In the genomic region with DNA sequence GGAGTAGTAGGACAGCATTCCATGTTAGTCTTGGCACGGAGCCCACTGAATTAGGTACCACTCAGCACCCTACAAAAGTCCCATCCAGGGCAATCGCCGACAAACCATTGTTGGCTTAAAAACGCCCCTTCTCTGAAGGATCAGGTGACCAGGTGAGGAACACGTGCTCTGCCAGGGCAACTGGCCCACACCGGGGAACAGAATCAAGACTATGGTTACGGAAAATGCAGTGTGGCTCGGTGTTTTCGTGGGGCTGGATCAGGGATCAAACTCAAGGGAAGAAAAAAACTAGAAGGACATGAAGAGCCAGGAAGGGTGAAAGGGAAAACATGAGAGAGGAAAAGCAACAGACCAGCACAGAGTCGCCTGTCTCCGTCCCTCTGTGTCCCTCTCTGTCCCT, we compare ENCODE assay signal across 24 cellular contexts.
DNase-seq lines count a peak whose midpoint lies in the region; ATAC-seq, FAIRE-seq and TF ChIP-seq lines count a peak whose summit lies in the region.
"Had no signal": no experiment of that assay in that cellular context is flagged by ENCODE, and none has a peak within 500 bp of the region (broad histone marks: within the 10 kb centered on the region; RNA-seq: fewer than 3 reads in every experiment).

No MANE protein-coding gene starts in this region.

- H3K4me3 Mint-ChIP-seq in activated naive CD4-positive, alpha-beta T cell treated with anti-CD3 and anti-CD28 coated beads, Interleukin-2, amount 50 U/mL, for 24 hours, result no peak overlapping the region
- no peak overlapping the region for H3K4me3 Mint-ChIP-seq in activated naive CD4-positive, alpha-beta T cell treated with anti-CD3 and anti-CD28 coated beads for 36 hours
- H3K4me3 Mint-ChIP-seq: central memory CD8-positive, alpha-beta T cell; T-helper 2 cell treated with Interferon-gamma antibody and Interleukin-4, amounts not matched to agents 5 μg/mL and 100 μg/mL, for 36 hours had no signal

- no peak overlapping the region for H3K4me2 ChIP-seq in K562 (ENCODE audit: insufficient read depth, low read length)
- H3K4me2 ChIP-seq in parathyroid adenoma (ENCODE audit: low read length), result no peak overlapping the region
- H3K4me2 ChIP-seq: KMS-11 had no signal

- H3K79me2 ChIP-seq in K562 (ENCODE audit: control insufficient read depth, insufficient read depth, low read length), result no peaks in the 10 kb centered on the region
- no peaks in the 10 kb centered on the region for H3K79me2 ChIP-seq in parathyroid adenoma

- no peaks in the 10 kb centered on the region for H3K4me1 Mint-ChIP-seq in activated naive CD4-positive, alpha-beta T cell treated with anti-CD3 and anti-CD28 coated beads, Interleukin-2, amount 50 U/mL, for 24 hours
- no peaks in the 10 kb centered on the region for H3K4me1 Mint-ChIP-seq in activated naive CD4-positive, alpha-beta T cell treated with anti-CD3 and anti-CD28 coated beads for 36 hours (ENCODE audit: low read depth)
- H3K4me1 Mint-ChIP-seq: central memory CD8-positive, alpha-beta T cell had no signal

- 5% methylated on average over 11 of the region's 11 CpGs for WGBS in K562 (ENCODE audit: insufficient coverage, low coverage, missing lambda C conversion rate)
- WGBS in urinary bladder, result 88% methylated on average over 11 of the region's 11 CpGs

- H3K4me3 ChIP-seq in K562 (no peak overlapping the region), parathyroid adenoma (ENCODE audit: low read depth, low read length) (no peak overlapping the region), urinary bladder (ENCODE audit: low read depth, low read length) (no peak overlapping the region)
- H3K4me3 ChIP-seq: ascending aorta, tibial artery had no signal

- H3K27ac ChIP-seq in K562 (ENCODE audit: extremely low read depth, low read depth, low read length), result no peak overlapping the region
- peak overlapping the region; percentile 57 for H3K27ac ChIP-seq in parathyroid adenoma
- H3K27ac ChIP-seq in urinary bladder (ENCODE audit: low read depth), result peak overlapping the region; percentile 69
- H3K27ac ChIP-seq: ascending aorta, KMS-11 had no signal

- H3K9ac ChIP-seq in K562 (ENCODE audit: insufficient read depth in 1 of 2, low read depth in 2 of 2, low read length in 2 of 2) (no peak overlapping the region), parathyroid adenoma (no peak overlapping the region)
- H3K9ac ChIP-seq: KMS-11 had no signal

- no peaks in the 10 kb centered on the region for H3K36me3 Mint-ChIP-seq in activated naive CD4-positive, alpha-beta T cell treated with anti-CD3 and anti-CD28 coated beads, Interleukin-2, amount 50 U/mL, for 24 hours
- no peaks in the 10 kb centered on the region for H3K36me3 Mint-ChIP-seq in activated naive CD4-positive, alpha-beta T cell treated with anti-CD3 and anti-CD28 coated beads for 36 hours (ENCODE audit: low read depth)
- H3K36me3 Mint-ChIP-seq: activated naive CD4-positive, alpha-beta T cell treated with anti-CD3 and anti-CD28 coated beads, Interleukin-2, amount 50 U/mL, for 72 hours had no signal

- in situ Hi-C loops in K562 (cut with MboI), result no loop called here

- no peaks in the 10 kb centered on the region for H3K9me1 ChIP-seq in K562 (ENCODE audit: control insufficient read depth, insufficient read depth, low read length)

- TF ChIP-seq CTCF in K562 (IDR thresholded peaks at IDR 0.05 in 2 of 3, conservative IDR thresholded peaks at IDR 0.05 in 1 of 3; ENCODE audit: insufficient read depth in 2 of 3, low read depth in 1 of 3, low read length in 3 of 3) (no peak), parathyroid adenoma (IDR thresholded peaks at IDR 0.05) (no peak)

- DNase-seq in activated naive CD4-positive, alpha-beta T cell treated with anti-CD3 and anti-CD28 coated beads for 36 hours, result no peak
- DNase-seq in K562 (ENCODE audit: extremely low read depth in 1 of 4, low spot score in 3 of 4), result no peak
- DNase-seq in activated CD4-positive, alpha-beta T cell treated with anti-CD3 and anti-CD28 coated beads for 1 hour, result no peak
- no peak for DNase-seq in activated CD4-positive, CD25-positive, alpha-beta regulatory T cell treated with anti-CD3 and anti-CD28 coated beads, Interleukin-2, amount 50 U/mL, for 72 hours
- DNase-seq: activated CD4-positive, alpha-beta T cell treated with anti-CD3 and anti-CD28 coated beads, Interleukin-2, amount 50 U/mL, for 48 hours; activated CD8-positive, alpha-beta memory T cell treated with anti-CD3 and anti-CD28 coated beads, Interleukin-2, amount 50 U/mL, for 4 hours; EL; H7; kidney; NCI-H1694; OCI-M1; stimulated activated naive CD8-positive, alpha-beta T cell treated with anti-CD3 and anti-CD28 coated beads, Interleukin-15, Interleukin-2, amounts not matched to agents 100 U/mL and 50 U/mL, for 24 hours; tibial artery had no signal

- H3K4me1 ChIP-seq in K562 (replicated peaks in 1 of 2; ENCODE audit: control insufficient read depth in 2 of 2, insufficient read depth in 2 of 2, low read length in 2 of 2) (peaks cover 0 to 6% of the 10 kb centered on the region in 2 experiments; a peak in 1 of 5 replicates), parathyroid adenoma (peaks cover 11% of the 10 kb centered on the region), urinary bladder (ENCODE audit: insufficient read depth) (no peaks in the 10 kb centered on the region)
- H3K4me1 ChIP-seq: ascending aorta, tibial artery had no signal

- TF ChIP-seq RAD21 in K562 (CRISPR knock-in tag; conservative IDR thresholded peaks at IDR 0.05 in 1 of 2, IDR thresholded peaks at IDR 0.05 in 1 of 2), result no peak

- BruUV-seq in K562 (replicated peaks; lab: Mats Ljungman, UMichigan), result no TSS peak

- no peak; the same call in 1 of the 3 replicates for ATAC-seq in K562
- no peak for ATAC-seq in HG03442 (IDR thresholded peaks at IDR 0.05; ENCODE audit: unreplicated experiment)
- ATAC-seq: activated naive CD4-positive, alpha-beta T cell treated with anti-CD3 and anti-CD28 coated beads, Interleukin-2, amount 50 U/mL, for 72 hours; stimulated activated naive CD8-positive, alpha-beta T cell treated with anti-CD3 and anti-CD28 coated beads, Interleukin-15, Interleukin-2, amounts not matched to agents 100 U/mL and 50 U/mL, for 24 hours had no signal

- no peaks in the 10 kb centered on the region for H3K36me3 ChIP-seq in K562 (ENCODE audit: control insufficient read depth, insufficient read depth, low read length)
- no peaks in the 10 kb centered on the region for H3K36me3 ChIP-seq in parathyroid adenoma (ENCODE audit: control insufficient read depth, insufficient read depth, low read length)
- no peaks in the 10 kb centered on the region for H3K36me3 ChIP-seq in urinary bladder (ENCODE audit: insufficient read depth)
- H3K36me3 ChIP-seq: ascending aorta, tibial artery had no signal

- peak overlapping the region; percentile 5 for H3K27ac Mint-ChIP-seq in activated naive CD4-positive, alpha-beta T cell treated with anti-CD3 and anti-CD28 coated beads, Interleukin-2, amount 50 U/mL, for 24 hours
- H3K27ac Mint-ChIP-seq in activated naive CD4-positive, alpha-beta T cell treated with anti-CD3 and anti-CD28 coated beads for 36 hours, result no peak overlapping the region
- H3K27ac Mint-ChIP-seq: activated naive CD4-positive, alpha-beta T cell treated with anti-CD3 and anti-CD28 coated beads, Interleukin-2, amount 50 U/mL, for 72 hours; T-helper 2 cell treated with Interferon-gamma antibody and Interleukin-4, amounts not matched to agents 5 μg/mL and 100 μg/mL, for 36 hours had no signal

- no peak for FAIRE-seq in K562 (lab: Jason Lieb, UNC)
- FAIRE-seq: GM12892, HTR-8/SVneo, kidney had no signal

- TF ChIP-seq EP300 in K562 (IDR thresholded peaks at IDR 0.05; ENCODE audit: low read length), result no peak

- POLR2A ChIA-PET in K562 (lab: Yijun Ruan, JAX), result interaction anchor here (0.5 to 1.2 kb wide), 3 partner anchors 26 to 1139 kb away, joined by 3 to 5 read pairs (median 3); no protein-coding TSS in a partner anchor

- intact Hi-C loops in activated naive CD4-positive, alpha-beta T cell treated with anti-CD3 and anti-CD28 coated beads for 36 hours (cut with micrococcal nuclease), result no loop called here
- intact Hi-C loops in K562 (cut with micrococcal nuclease), result no loop called here

- H3K27me3 Mint-ChIP-seq in activated naive CD4-positive, alpha-beta T cell treated with anti-CD3 and anti-CD28 coated beads, Interleukin-2, amount 50 U/mL, for 24 hours, result peaks cover 1% of the 10 kb centered on the region
- H3K27me3 Mint-ChIP-seq in activated naive CD4-positive, alpha-beta T cell treated with anti-CD3 and anti-CD28 coated beads for 36 hours (ENCODE audit: low read depth), result no peaks in the 10 kb centered on the region

- peaks cover 33 to 39% of the 10 kb centered on the region in 2 experiments for H3K27me3 ChIP-seq in K562 (ENCODE audit: control insufficient read depth in 2 of 2, insufficient read depth in 2 of 2, low read length in 2 of 2)
- H3K27me3 ChIP-seq in parathyroid adenoma (ENCODE audit: control insufficient read depth, insufficient read depth, low read length), result no peaks in the 10 kb centered on the region
- H3K27me3 ChIP-seq: ascending aorta, tibial artery had no signal

- peak overlapping the region; percentile 51 for H2AFZ ChIP-seq in K562 (ENCODE audit: low read depth, low read length)
- peak overlapping the region; percentile 83 for H2AFZ ChIP-seq in parathyroid adenoma

- no peak for TF ChIP-seq POLR2A in K562 (conservative IDR thresholded peaks at IDR 0.05)

- CTCF ChIA-PET in activated naive CD4-positive, alpha-beta T cell treated with anti-CD3 and anti-CD28 coated beads for 36 hours (lab: Charles Lee), result no interaction called here
- CTCF ChIA-PET in K562 (lab: Yijun Ruan, JAX; ENCODE audit: low intra/inter-chr PET ratio), result no interaction called here

- H3K9me3 ChIP-seq in K562 (replicated peaks; ENCODE audit: control insufficient read depth, insufficient read depth, low read depth, low read length), result no peaks in the 10 kb centered on the region
- H3K9me3 ChIP-seq in parathyroid adenoma (ENCODE audit: control insufficient read depth, low read length), result no peaks in the 10 kb centered on the region
- H3K9me3 ChIP-seq: ascending aorta, tibial artery had no signal

- no peaks in the 10 kb centered on the region for H4K20me1 ChIP-seq in K562 (replicated peaks; ENCODE audit: control insufficient read depth, insufficient read depth, low read length)

- H3K9me3 Mint-ChIP-seq in activated naive CD4-positive, alpha-beta T cell treated with anti-CD3 and anti-CD28 coated beads, Interleukin-2, amount 50 U/mL, for 24 hours, result no peaks in the 10 kb centered on the region
- H3K9me3 Mint-ChIP-seq in activated naive CD4-positive, alpha-beta T cell treated with anti-CD3 and anti-CD28 coated beads for 36 hours, result peaks cover 2% of the 10 kb centered on the region
- H3K9me3 Mint-ChIP-seq: central memory CD8-positive, alpha-beta T cell; T-helper 2 cell treated with Interferon-gamma antibody and Interleukin-4, amounts not matched to agents 5 μg/mL and 100 μg/mL, for 36 hours had no signal
